In genomic region chr18:45836242-45837215, GRCh38 we compare ENCODE assay signal across 11 cellular contexts. TPM values are rescaled to one million over a fixed set of nuclear protein-coding genes. Genes with fewer than 3 reads are reported as not detected.
A peak's percentile ranks its signal among the peaks of the same experiment; 100 is the strongest.
DNase-seq lines count a peak whose midpoint lies in the region; ATAC-seq, FAIRE-seq and TF ChIP-seq lines count a peak whose summit lies in the region.
"Had no signal": no experiment of that assay in that cellular context is flagged by ENCODE, and none has a peak within 500 bp of the region (broad histone marks: within the 10 kb centered on the region; RNA-seq: fewer than 3 reads in every experiment).

No MANE protein-coding gene starts in this region.

- CTCF ChIA-PET in activated CD4-positive, alpha-beta memory T cell treated with anti-CD3 and anti-CD28 coated beads for 36 hours (lab: Charles Lee), result interaction anchor here (1.4 kb wide), 1 partner anchor 112 kb away, joined by 3 read pairs; no protein-coding TSS in a partner anchor

- peaks cover 16% of the 10 kb centered on the region for H3K4me1 Mint-ChIP-seq in chondrocyte (ENCODE audit: low read depth)
- H3K4me1 Mint-ChIP-seq in activated CD4-positive, alpha-beta memory T cell treated with anti-CD3 and anti-CD28 coated beads for 36 hours (ENCODE audit: low read depth), result peaks cover 7% of the 10 kb centered on the region

- DNase-seq in COLO668 (lab: John Stamatoyannopoulos, UW; ENCODE audit: unreplicated experiment), result peak; percentile 30
- DNase-seq in HT-29 (ENCODE audit: low spot score), result peak; percentile 60
- DNase-seq in chondrocyte (ENCODE audit: low spot score), result no peak
- no peak for DNase-seq in kidney
- DNase-seq in activated CD4-positive, alpha-beta memory T cell treated with anti-CD3 and anti-CD28 coated beads for 36 hours, result no peak
- DNase-seq in right cardiac atrium, result no peak
- no peak for DNase-seq in brain microvascular endothelial cell
- DNase-seq: esophagus squamous epithelium, NCI-H1105 had no signal

- no peaks in the 10 kb centered on the region for H3K9me3 ChIP-seq in mucosa of stomach (ENCODE audit: control insufficient read depth, low read length)
- H3K9me3 ChIP-seq in kidney (ENCODE audit: control insufficient read depth in 1 of 2, low read length in 2 of 2), result no peaks in the 10 kb centered on the region
- no peaks in the 10 kb centered on the region for H3K9me3 ChIP-seq in right cardiac atrium (ENCODE audit: control insufficient read depth, low read length)
- H3K9me3 ChIP-seq: esophagus squamous epithelium had no signal

- peak overlapping the region; percentile 44 for H3K4me3 Mint-ChIP-seq in chondrocyte (ENCODE audit: unreplicated experiment)
- H3K4me3 Mint-ChIP-seq in activated CD4-positive, alpha-beta memory T cell treated with anti-CD3 and anti-CD28 coated beads for 36 hours, result no peak overlapping the region

- no peaks in the 10 kb centered on the region for H3K36me3 Mint-ChIP-seq in chondrocyte (ENCODE audit: low read depth)
- H3K36me3 Mint-ChIP-seq in activated CD4-positive, alpha-beta memory T cell treated with anti-CD3 and anti-CD28 coated beads for 36 hours, result no peaks in the 10 kb centered on the region

- H3K27ac ChIP-seq in kidney (ENCODE audit: low read depth in 2 of 2, low read length in 2 of 2) (no peak overlapping the region), right cardiac atrium (ENCODE audit: low read length) (no peak overlapping the region), brain microvascular endothelial cell (no peak overlapping the region)
- H3K27ac ChIP-seq: esophagus squamous epithelium, SK-N-MC had no signal

- intact Hi-C loops in kidney (cut with DNase I), result no loop called here
- intact Hi-C loops in activated CD4-positive, alpha-beta memory T cell treated with anti-CD3 and anti-CD28 coated beads for 36 hours (cut with micrococcal nuclease), result loop anchor here (5.0 kb wide), 2 partner anchors 59 to 114 kb away; partner anchors contain the start of gene SLC14A1
- intact Hi-C loops in right cardiac atrium (cut with DNase I), result loop anchor here in 2 of 4 donors (5.0 to 10.0 kb wide), 2 partner anchors 112 to 114 kb away; partner anchors contain the start of gene SLC14A1 (in 2 of the 2)

- no peak for FAIRE-seq in kidney (lab: Jason Lieb, UNC)

- in situ Hi-C loops in brain microvascular endothelial cell (cut with HindIII; ENCODE audit: low pct_ligation_motif_present, low sequenced_read_pairs), result no loop called here

- 64% methylated on average over 14 of the region's 14 CpGs for WGBS in right cardiac atrium

- H3K9ac ChIP-seq in mucosa of stomach (ENCODE audit: low read length) (peak overlapping the region; percentile 22), kidney (ENCODE audit: low read length in 2 of 2) (no peak overlapping the region)

- H3K27me3 Mint-ChIP-seq in chondrocyte (ENCODE audit: low read depth), result peaks cover 8% of the 10 kb centered on the region
- H3K27me3 Mint-ChIP-seq in activated CD4-positive, alpha-beta memory T cell treated with anti-CD3 and anti-CD28 coated beads for 36 hours, result peaks cover 31% of the 10 kb centered on the region

- H3K4me1 ChIP-seq in mucosa of stomach (ENCODE audit: control insufficient read depth, insufficient read depth, low read length) (peaks cover 65% of the 10 kb centered on the region), kidney (ENCODE audit: control insufficient read depth in 1 of 2, insufficient read depth in 1 of 2, low read depth in 1 of 2, low read length in 2 of 2) (peaks cover 5 to 8% of the 10 kb centered on the region in 2 donors), right cardiac atrium (ENCODE audit: control insufficient read depth, insufficient read depth, low read length) (peaks cover 2% of the 10 kb centered on the region)

- H3K4me3 ChIP-seq in mucosa of stomach (ENCODE audit: low read length), result no peak overlapping the region
- H3K4me3 ChIP-seq in kidney (ENCODE audit: low read length in 2 of 2), result no peak overlapping the region
- H3K4me3 ChIP-seq in right cardiac atrium (ENCODE audit: low read length), result no peak overlapping the region
- no peak overlapping the region for H3K4me3 ChIP-seq in brain microvascular endothelial cell (ENCODE audit: low read depth, low read length)

- H3K36me3 ChIP-seq in mucosa of stomach (ENCODE audit: control insufficient read depth, insufficient read depth, low read length) (no peaks in the 10 kb centered on the region), kidney (ENCODE audit: control insufficient read depth in 1 of 2, insufficient read depth in 2 of 2, low read length in 2 of 2) (no peaks in the 10 kb centered on the region), brain microvascular endothelial cell (replicated peaks) (no peaks in the 10 kb centered on the region)
- H3K36me3 ChIP-seq: esophagus squamous epithelium had no signal

- ATAC-seq in right cardiac atrium, result no peak

- no peak for TF ChIP-seq CTCF in chondrocyte (IDR thresholded peaks at IDR 0.05)
- TF ChIP-seq CTCF in kidney (IDR thresholded peaks at IDR 0.05; ENCODE audit: borderline replicate concordance, extremely low read depth, insufficient read depth), result no peak
- no peak for TF ChIP-seq CTCF in brain microvascular endothelial cell (IDR thresholded peaks at IDR 0.05; ENCODE audit: low read depth, low read length, missing control alignments)

- peak overlapping the region; percentile 32 for H3K27ac Mint-ChIP-seq in chondrocyte (ENCODE audit: unreplicated experiment)
- no peak overlapping the region for H3K27ac Mint-ChIP-seq in activated CD4-positive, alpha-beta memory T cell treated with anti-CD3 and anti-CD28 coated beads for 36 hours

- POLR2A ChIA-PET in activated CD4-positive, alpha-beta memory T cell treated with anti-CD3 and anti-CD28 coated beads for 36 hours (lab: Charles Lee), result no interaction called here

- peaks cover 14% of the 10 kb centered on the region for H3K27me3 ChIP-seq in mucosa of stomach (ENCODE audit: control insufficient read depth, insufficient read depth, low read length)
- H3K27me3 ChIP-seq in right cardiac atrium (ENCODE audit: control insufficient read depth, insufficient read depth), result no peaks in the 10 kb centered on the region
- H3K27me3 ChIP-seq in brain microvascular endothelial cell (replicated peaks), result no peaks in the 10 kb centered on the region

- H3K9me3 Mint-ChIP-seq in chondrocyte (ENCODE audit: low read depth), result no peaks in the 10 kb centered on the region
- no peaks in the 10 kb centered on the region for H3K9me3 Mint-ChIP-seq in activated CD4-positive, alpha-beta memory T cell treated with anti-CD3 and anti-CD28 coated beads for 36 hours

RNA-seq across cellular contexts. Expression of gene SIGLEC15, which starts 11.1 kb away (rescaled TPM):
- total RNA-seq in HT-29 (2014; rRNA removed; shearing (Covaris generic)), result 3.5 and 5.5 TPM in 2 replicates
- total RNA-seq in chondrocyte, result 0.41 to 0.85 TPM (median 0.72 TPM) in 3 replicates
- 1.2 TPM for total RNA-seq in kidney
- not detected for polyA plus RNA-seq in kidney (ENCODE audit: insufficient read depth, low read depth, low replicate concordance)
- not detected for total RNA-seq in activated CD4-positive, alpha-beta memory T cell treated with anti-CD3 and anti-CD28 coated beads for 36 hours
- total RNA-seq in right cardiac atrium, result under 1 TPM in 3 of 4 donors, not detected in 1; 0.11 to 0.38 (median 0.31) TPM
- 0.09 TPM for polyA plus RNA-seq in right cardiac atrium
- total RNA-seq: esophagus squamous epithelium had no signal

Comparison
In these comparisons a context has a peak if more than half of its experiments do, and no peak if none do; other contexts are left out.
1. DNase-seq: peak in COLO668 (single experiment) and HT-29 (single experiment); none in chondrocyte (single experiment), kidney (single experiment), activated CD4-positive, alpha-beta memory T cell treated with anti-CD3 and anti-CD28 coated beads for 36 hours (single experiment), right cardiac atrium (0 of 3) and brain microvascular endothelial cell (single experiment).